9 cellular contexts compared by ENCODE assay signal in genomic region chr6:21808045-21808470, GRCh38.
A peak's percentile ranks its signal among the peaks of the same experiment; 100 is the strongest.
DNase-seq lines count a peak whose midpoint lies in the region; ATAC-seq and TF ChIP-seq lines count a peak whose summit lies in the region.
"Had no signal": no experiment of that assay in that cellular context is flagged by ENCODE, and none has a peak within 500 bp of the region (broad histone marks: within the 10 kb centered on the region; RNA-seq: fewer than 3 reads in every experiment).

No MANE protein-coding gene starts in this region.

- H3K36me3 Mint-ChIP-seq in CD14-positive monocyte = no peaks in the 10 kb centered on the region

- no peak for ATAC-seq in esophagus mucosa

- TF ChIP-seq CTCF in SK-N-SH (IDR thresholded peaks at IDR 0.05) = no peak
- no peak for TF ChIP-seq CTCF in foreskin fibroblast (IDR thresholded peaks at IDR 0.05; ENCODE audit: low read depth, low read length)
- TF ChIP-seq CTCF in prostate gland (IDR thresholded peaks at IDR 0.05) = no peak
- TF ChIP-seq CTCF in BE2C (IDR thresholded peaks at IDR 0.05; ENCODE audit: low read depth, low read length) = no peak
- TF ChIP-seq CTCF in CD14-positive monocyte (IDR thresholded peaks at IDR 0.05) = no peak

- CTCF ChIA-PET in SK-N-SH (lab: Yijun Ruan, JAX) = interaction anchor here (1.1 kb wide), 2 partner anchors 21 to 67 kb away, joined by 4 to 5 read pairs; no protein-coding TSS in a partner anchor

- H3K36me3 ChIP-seq in SK-N-SH (replicated peaks in 1 of 2; ENCODE audit: control insufficient read depth in 1 of 2, insufficient read depth in 2 of 2, low read length in 1 of 2) = peaks cover 0 to 6% of the 10 kb centered on the region in 2 experiments
- no peaks in the 10 kb centered on the region for H3K36me3 ChIP-seq in prostate gland
- H3K36me3 ChIP-seq in BE2C = no peaks in the 10 kb centered on the region

- H3K9ac ChIP-seq in SK-N-SH = no peak overlapping the region

- peaks cover 0 to 3% (median 0%) of the 10 kb centered on the region in 7 donors for H3K9me3 Mint-ChIP-seq in CD14-positive monocyte

- no peak for TF ChIP-seq POLR2A in prostate gland (IDR thresholded peaks at IDR 0.05)

- 37% methylated on average over 7 of the region's 7 CpGs for WGBS in SK-N-SH (ENCODE audit: low lambda C conversion rate)
- WGBS in prostate gland = 19% methylated on average over 7 of the region's 7 CpGs

- no peak overlapping the region for H2AFZ ChIP-seq in SK-N-SH (ENCODE audit: low read depth)

- H3K27ac ChIP-seq in SK-N-SH (ENCODE audit: low read depth in 2 of 2, low read length in 1 of 2) (peak overlapping the region; percentile 20 to 65; a peak in 3 of 4 replicates), prostate gland (peak overlapping the region; percentile 12 to 45)

- H3K4me1 Mint-ChIP-seq in CD14-positive monocyte = no peaks in the 10 kb centered on the region

- H3F3A ChIP-seq in SK-N-SH (replicated peaks; ENCODE audit: insufficient read depth) = peaks cover 22% of the 10 kb centered on the region

- H3K9me3 ChIP-seq in SK-N-SH = no peaks in the 10 kb centered on the region
- no peaks in the 10 kb centered on the region for H3K9me3 ChIP-seq in prostate gland
- H3K9me3 ChIP-seq in BE2C = no peaks in the 10 kb centered on the region

- DNase-seq in EL = peak; percentile 69
- no peak for DNase-seq in SK-N-SH
- DNase-seq in foreskin fibroblast = peak; percentile 42 to 72
- DNase-seq in prostate gland (ENCODE audit: low spot score) = no peak
- DNase-seq in effector CD8-positive, alpha-beta T cell (lab: John Stamatoyannopoulos, UW) = no peak
- no peak for DNase-seq in BE2C
- no peak for DNase-seq in CD14-positive monocyte (ENCODE audit: low spot score)
- DNase-seq: activated CD4-positive, alpha-beta T cell treated with anti-CD3 and anti-CD28 coated beads, Interleukin-2, amount 50 U/mL, for 48 hours had no signal

- H3K79me2 ChIP-seq in SK-N-SH (ENCODE audit: insufficient read depth) = peaks cover 4% of the 10 kb centered on the region

- H3K27ac Mint-ChIP-seq in CD14-positive monocyte = no peak overlapping the region

- H4K20me1 ChIP-seq in SK-N-SH (ENCODE audit: insufficient read depth) = no peaks in the 10 kb centered on the region

- peak overlapping the region; percentile 44 for H3K4me2 ChIP-seq in SK-N-SH

- H3K4me1 ChIP-seq in SK-N-SH (ENCODE audit: control insufficient read depth in 1 of 2, insufficient read depth in 2 of 2, low read depth in 1 of 2, low read length in 1 of 2) = peaks cover 14 to 19% of the 10 kb centered on the region in 2 experiments; a peak in 2 of 4 replicates
- no peaks in the 10 kb centered on the region for H3K4me1 ChIP-seq in prostate gland (replicated peaks)
- H3K4me1 ChIP-seq in BE2C = no peaks in the 10 kb centered on the region

- intact Hi-C loops in prostate gland (cut with DNase I) (no loop called here), CD14-positive monocyte (cut with micrococcal nuclease) (no loop called here)

- H3K4me3 ChIP-seq in SK-N-SH (ENCODE audit: low read depth in 2 of 2, low read length in 1 of 2) = no peak overlapping the region
- no peak overlapping the region for H3K4me3 ChIP-seq in foreskin fibroblast (ENCODE audit: low read depth in 1 of 2, low read length in 2 of 2)
- H3K4me3 ChIP-seq in prostate gland = no peak overlapping the region
- H3K4me3 ChIP-seq in BE2C (ENCODE audit: low read depth, low read length) = no peak overlapping the region

- H3K9me2 ChIP-seq in SK-N-SH = no peaks in the 10 kb centered on the region

- TF ChIP-seq RAD21 in SK-N-SH (IDR thresholded peaks at IDR 0.05; ENCODE audit: low read length) = no peak

- no peak; a peak in 1 of 4 replicates for TF ChIP-seq EP300 in SK-N-SH (IDR thresholded peaks at IDR 0.05; ENCODE audit: borderline replicate concordance in 1 of 2, low read depth in 1 of 2, low read length in 1 of 2)

- POLR2A ChIA-PET in SK-N-SH (lab: Yijun Ruan, JAX) = no interaction called here

- H3K27me3 Mint-ChIP-seq in CD14-positive monocyte (ENCODE audit: low read depth in 3 of 3) = peaks cover 0 to 1% (median 0%) of the 10 kb centered on the region in 3 donors

- H3K27me3 ChIP-seq in SK-N-SH (ENCODE audit: insufficient read depth) (no peaks in the 10 kb centered on the region), prostate gland (replicated peaks; ENCODE audit: insufficient read depth) (no peaks in the 10 kb centered on the region), BE2C (no peaks in the 10 kb centered on the region)

- no peak overlapping the region for H3K4me3 Mint-ChIP-seq in CD14-positive monocyte

TF ChIP-seq in SK-N-SH, 30 proteins besides CTCF, POLR2A, EP300 and RAD21:
- TF ChIP-seq TCF12 (IDR thresholded peaks at IDR 0.05) = 0 out of 2 replicates have a peak, but pooled peaks have one; percentile 8
- TF ChIP-seq MEF2A (IDR thresholded peaks at IDR 0.05; ENCODE audit: borderline replicate concordance, low read depth) = no peak
- no peak for TF ChIP-seq MAX (IDR thresholded peaks at IDR 0.05; ENCODE audit: low read depth)
- no peak for TF ChIP-seq ZBTB33 (IDR thresholded peaks at IDR 0.05; ENCODE audit: borderline replicate concordance, low read depth)
- peak; percentile 6; the same call in 1 of the 2 replicates for TF ChIP-seq NFIC (IDR thresholded peaks at IDR 0.05; ENCODE audit: borderline replicate concordance)
- TF ChIP-seq RXRA (IDR thresholded peaks at IDR 0.05; ENCODE audit: borderline replicate concordance, low read depth) = no peak

Comparison
In these comparisons a context has a peak if more than half of its experiments do, and no peak if none do; other contexts are left out.
1. DNase-seq: peak in EL (single experiment) and foreskin fibroblast (2 of 2); none in SK-N-SH (single experiment), prostate gland (single experiment), effector CD8-positive, alpha-beta T cell (single experiment), BE2C (single experiment) and CD14-positive monocyte (single experiment).